ENCODE assay signal across 14 cellular contexts in genomic region chr1:156108057-156108456, GRCh38. TPM values are rescaled to one million over a fixed set of nuclear protein-coding genes. Genes with fewer than 3 reads are reported as not detected.
A peak's percentile ranks its signal among the peaks of the same experiment; 100 is the strongest.
DNase-seq lines count a peak whose midpoint lies in the region.
"Had no signal": no experiment of that assay in that cellular context is flagged by ENCODE, and none has a peak within 500 bp of the region (broad histone marks: within the 10 kb centered on the region; RNA-seq: fewer than 3 reads in every experiment).

No MANE protein-coding gene starts in this region.

- no peak overlapping the region for H3K4me3 ChIP-seq in effector memory CD4-positive, alpha-beta T cell (ENCODE audit: insufficient read depth, low read depth, low read length, poor library complexity, severe bottlenecking)
- no peak overlapping the region for H3K4me3 ChIP-seq in stomach smooth muscle (ENCODE audit: low read length in 2 of 2)

- peak overlapping the region; percentile 57 for H3K27ac Mint-ChIP-seq in activated CD4-positive, alpha-beta memory T cell treated with anti-CD3 and anti-CD28 coated beads for 36 hours
- no peak overlapping the region for H3K27ac Mint-ChIP-seq in activated CD4-positive, alpha-beta memory T cell treated with anti-CD3 and anti-CD28 coated beads, Interleukin-2, amount 10 ng/mL, durations not matched to agents 7 days and 5 days
- H3K27ac Mint-ChIP-seq: T-helper 1 cell treated with Interleukin-12 subunit alpha and Interleukin-12 subunit beta and Interleukin-4 antibody, amounts not matched to agents 30 μg/mL and 1 μg/mL, for 36 hours had no signal

- no peaks in the 10 kb centered on the region for H3K27me3 Mint-ChIP-seq in activated CD4-positive, alpha-beta memory T cell treated with anti-CD3 and anti-CD28 coated beads for 36 hours
- H3K27me3 Mint-ChIP-seq in activated CD4-positive, alpha-beta memory T cell treated with anti-CD3 and anti-CD28 coated beads, Interleukin-2, amount 10 ng/mL, durations not matched to agents 7 days and 5 days: peaks cover 10% of the 10 kb centered on the region

- intact Hi-C loops in activated CD4-positive, alpha-beta memory T cell treated with anti-CD3 and anti-CD28 coated beads for 36 hours (cut with micrococcal nuclease): no loop called here

- H3K27ac ChIP-seq in effector memory CD4-positive, alpha-beta T cell (ENCODE audit: insufficient read depth, low read length, poor library complexity, severe bottlenecking): peak overlapping the region; percentile 90
- H3K27ac ChIP-seq in stomach smooth muscle (ENCODE audit: low read length): peak overlapping the region; percentile 100

- DNase-seq in activated CD4-positive, alpha-beta memory T cell treated with anti-CD3 and anti-CD28 coated beads for 36 hours: no peak
- DNase-seq in activated CD4-positive, alpha-beta memory T cell treated with anti-CD3 and anti-CD28 coated beads, Interleukin-2, amount 10 ng/mL, durations not matched to agents 7 days and 5 days: no peak
- no peak for DNase-seq in effector memory CD4-positive, alpha-beta T cell
- no peak for DNase-seq in islet precursor cell
- DNase-seq in amniotic stem cell (lab: John Stamatoyannopoulos, UW): no peak
- DNase-seq: activated CD8-positive, alpha-beta memory T cell treated with anti-CD3 and anti-CD28 coated beads for 24 hours; anterior cingulate cortex; DMS153; H9; NCI-H1694 had no signal

- H3K4me3 Mint-ChIP-seq in activated CD4-positive, alpha-beta memory T cell treated with anti-CD3 and anti-CD28 coated beads for 36 hours: no peak overlapping the region
- H3K4me3 Mint-ChIP-seq in activated CD4-positive, alpha-beta memory T cell treated with anti-CD3 and anti-CD28 coated beads, Interleukin-2, amount 10 ng/mL, durations not matched to agents 7 days and 5 days: no peak overlapping the region
- H3K4me3 Mint-ChIP-seq: T-helper 1 cell treated with Interleukin-12 subunit alpha and Interleukin-12 subunit beta and Interleukin-4 antibody, amounts not matched to agents 30 μg/mL and 1 μg/mL, for 36 hours had no signal

- H3K36me3 ChIP-seq in effector memory CD4-positive, alpha-beta T cell (ENCODE audit: control insufficient read depth, insufficient read depth, low read length): no peaks in the 10 kb centered on the region
- H3K36me3 ChIP-seq in stomach smooth muscle (ENCODE audit: control insufficient read depth in 2 of 2, insufficient read depth in 2 of 2, low read length in 2 of 2): no peaks in the 10 kb centered on the region

- no peaks in the 10 kb centered on the region for H3K9me3 Mint-ChIP-seq in activated CD4-positive, alpha-beta memory T cell treated with anti-CD3 and anti-CD28 coated beads for 36 hours
- H3K9me3 Mint-ChIP-seq in activated CD4-positive, alpha-beta memory T cell treated with anti-CD3 and anti-CD28 coated beads, Interleukin-2, amount 10 ng/mL, durations not matched to agents 7 days and 5 days: no peaks in the 10 kb centered on the region
- H3K9me3 Mint-ChIP-seq: H9; T-helper 1 cell treated with Interleukin-12 subunit alpha and Interleukin-12 subunit beta and Interleukin-4 antibody, amounts not matched to agents 30 μg/mL and 1 μg/mL, for 36 hours had no signal

- no peak overlapping the region for H3K9ac ChIP-seq in stomach smooth muscle (ENCODE audit: low read length in 2 of 2)

- H3K36me3 Mint-ChIP-seq in activated CD4-positive, alpha-beta memory T cell treated with anti-CD3 and anti-CD28 coated beads for 36 hours: no peaks in the 10 kb centered on the region
- no peaks in the 10 kb centered on the region for H3K36me3 Mint-ChIP-seq in activated CD4-positive, alpha-beta memory T cell treated with anti-CD3 and anti-CD28 coated beads, Interleukin-2, amount 10 ng/mL, durations not matched to agents 7 days and 5 days (ENCODE audit: low read depth)

- H3K4me1 ChIP-seq in effector memory CD4-positive, alpha-beta T cell (ENCODE audit: control insufficient read depth, insufficient read depth, low read length, poor library complexity, severe bottlenecking): peaks cover 39% of the 10 kb centered on the region
- peaks cover 56% of the 10 kb centered on the region for H3K4me1 ChIP-seq in stomach smooth muscle (ENCODE audit: control insufficient read depth, insufficient read depth, low read length)

- no peaks in the 10 kb centered on the region for H3K9me3 ChIP-seq in effector memory CD4-positive, alpha-beta T cell (ENCODE audit: control insufficient read depth, low read length)
- H3K9me3 ChIP-seq in stomach smooth muscle (ENCODE audit: control insufficient read depth in 2 of 2, low read length in 2 of 2): no peaks in the 10 kb centered on the region

- CTCF ChIA-PET in activated CD4-positive, alpha-beta memory T cell treated with anti-CD3 and anti-CD28 coated beads for 36 hours (lab: Charles Lee): interaction anchor here (0.6 to 20.9 kb wide), 4 partner anchors 9 to 17 kb away, joined by 3 to 1097 read pairs (median 52); partner anchors contain the start of gene LMNA
- CTCF ChIA-PET in activated CD4-positive, alpha-beta memory T cell treated with anti-CD3 and anti-CD28 coated beads, Interleukin-2, amount 10 ng/mL, durations not matched to agents 7 days and 5 days (lab: Charles Lee): interaction anchor here (0.8 to 4.7 kb wide), 4 partner anchors 11 to 20 kb away, joined by 3 to 34 read pairs (median 9); no protein-coding TSS in a partner anchor

- H3K27me3 ChIP-seq in effector memory CD4-positive, alpha-beta T cell (replicated peaks; ENCODE audit: control insufficient read depth, insufficient read depth, low read length, poor library complexity, severe bottlenecking): no peaks in the 10 kb centered on the region
- H3K27me3 ChIP-seq in stomach smooth muscle (ENCODE audit: control insufficient read depth in 1 of 2, insufficient read depth in 2 of 2, low read length in 2 of 2): no peaks in the 10 kb centered on the region

- POLR2A ChIA-PET in activated CD4-positive, alpha-beta memory T cell treated with anti-CD3 and anti-CD28 coated beads for 36 hours (lab: Charles Lee): interaction anchor here (1.2 to 4.3 kb wide), 3 partner anchors 11 to 86 kb away, joined by 3 to 80 read pairs (median 55); partner anchors contain the start of gene SLC25A44
- POLR2A ChIA-PET in activated CD4-positive, alpha-beta memory T cell treated with anti-CD3 and anti-CD28 coated beads, Interleukin-2, amount 10 ng/mL, durations not matched to agents 7 days and 5 days (lab: Charles Lee): interaction anchor here (2.4 to 6.4 kb wide), 3 partner anchors 6 to 18 kb away, joined by 12 to 73 read pairs (median 15); partner anchors contain the start of gene LMNA

- H3K4me1 Mint-ChIP-seq in activated CD4-positive, alpha-beta memory T cell treated with anti-CD3 and anti-CD28 coated beads for 36 hours (ENCODE audit: low read depth): peaks cover 45% of the 10 kb centered on the region
- H3K4me1 Mint-ChIP-seq in activated CD4-positive, alpha-beta memory T cell treated with anti-CD3 and anti-CD28 coated beads, Interleukin-2, amount 10 ng/mL, durations not matched to agents 7 days and 5 days: peaks cover 44% of the 10 kb centered on the region

RNA-seq across cellular contexts. Expression of gene LMNA, which starts 6.5 kb away (rescaled TPM):
- total RNA-seq in activated CD4-positive, alpha-beta memory T cell treated with anti-CD3 and anti-CD28 coated beads for 36 hours: 100 to 1,000 TPM; 210 to 211 TPM
- 100 to 1,000 TPM in 1 of 2 experiments, 10 to 100 TPM in 1; 93.6 to 101 TPM for total RNA-seq in activated CD4-positive, alpha-beta memory T cell treated with anti-CD3 and anti-CD28 coated beads, Interleukin-2, amount 10 ng/mL, durations not matched to agents 7 days and 5 days

RNA-seq across cellular contexts. Expression of gene MEX3A, which starts 25.8 kb away (rescaled TPM):
- total RNA-seq in activated CD4-positive, alpha-beta memory T cell treated with anti-CD3 and anti-CD28 coated beads for 36 hours: under 1 TPM; 0.43 to 0.51 TPM
- under 1 TPM in 1 of 2 experiments, not detected in 1; 0.05 TPM for total RNA-seq in activated CD4-positive, alpha-beta memory T cell treated with anti-CD3 and anti-CD28 coated beads, Interleukin-2, amount 10 ng/mL, durations not matched to agents 7 days and 5 days
- total RNA-seq: mononuclear cell had no signal

RNA-seq across cellular contexts. Expression of gene SEMA4A, which starts 45.3 kb away (rescaled TPM):
- total RNA-seq in activated CD4-positive, alpha-beta memory T cell treated with anti-CD3 and anti-CD28 coated beads for 36 hours: 10 to 100 TPM; 68.2 to 75.1 TPM
- 10 to 100 TPM; 20.8 to 21.5 TPM for total RNA-seq in activated CD4-positive, alpha-beta memory T cell treated with anti-CD3 and anti-CD28 coated beads, Interleukin-2, amount 10 ng/mL, durations not matched to agents 7 days and 5 days

RNA-seq across cellular contexts. Expression of gene RAB25, which starts 47.1 kb away (rescaled TPM):
- under 1 TPM; 0.52 to 0.56 TPM for total RNA-seq in activated CD4-positive, alpha-beta memory T cell treated with anti-CD3 and anti-CD28 coated beads for 36 hours
- under 1 TPM in 1 of 2 experiments, not detected in 1; 0.53 TPM for total RNA-seq in activated CD4-positive, alpha-beta memory T cell treated with anti-CD3 and anti-CD28 coated beads, Interleukin-2, amount 10 ng/mL, durations not matched to agents 7 days and 5 days
- total RNA-seq: sciatic nerve had no signal

RNA-seq across cellular contexts. Expression of gene LAMTOR2, which starts 53.5 kb away (rescaled TPM):
- total RNA-seq in activated CD4-positive, alpha-beta memory T cell treated with anti-CD3 and anti-CD28 coated beads for 36 hours: 10 to 100 TPM; 61.4 to 65.1 TPM
- 10 to 100 TPM; 63.1 to 66.2 TPM for total RNA-seq in activated CD4-positive, alpha-beta memory T cell treated with anti-CD3 and anti-CD28 coated beads, Interleukin-2, amount 10 ng/mL, durations not matched to agents 7 days and 5 days
